Comparison of ENCODE assay signal across 12 cellular contexts in the genomic region with DNA sequence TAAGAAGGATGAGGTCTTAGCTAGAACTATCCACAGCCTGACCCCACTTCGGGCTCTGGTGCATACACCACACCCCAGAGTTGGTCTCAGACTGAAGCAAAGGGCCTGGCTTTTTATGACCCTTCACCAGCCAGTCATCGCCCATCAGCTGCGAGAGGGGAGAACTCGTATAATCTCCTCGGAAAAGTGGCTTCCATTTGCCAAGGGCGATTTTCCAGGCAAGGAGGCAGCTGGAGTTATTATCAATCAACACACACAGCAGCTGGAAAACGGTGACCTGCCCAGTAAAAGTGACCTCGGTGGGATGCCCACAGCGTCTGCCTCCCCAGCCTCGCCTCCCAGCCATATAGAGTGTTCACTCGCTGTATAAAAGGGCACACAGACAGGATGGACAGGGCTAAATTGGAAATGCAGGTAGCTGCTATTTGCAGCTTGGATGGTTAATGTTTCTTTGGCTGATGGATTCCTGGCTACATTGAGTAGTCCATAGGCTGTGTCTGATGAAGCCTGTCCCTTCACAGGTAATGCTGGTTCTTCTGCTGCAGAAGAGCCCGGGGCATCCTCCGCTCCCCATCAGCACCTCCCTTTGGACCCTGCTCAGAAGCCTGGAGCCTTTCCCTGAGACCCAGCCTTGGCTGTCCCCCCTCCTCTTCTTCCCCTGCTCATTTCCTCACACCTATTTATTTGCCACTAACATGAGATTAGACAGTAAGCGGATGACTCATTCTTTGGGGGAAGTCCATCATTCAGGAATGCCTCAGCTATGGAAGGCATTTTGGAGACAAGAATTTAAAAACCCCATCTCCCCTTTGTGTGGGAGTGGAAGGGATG. TPM values are rescaled to one million over a fixed set of nuclear protein-coding genes. Genes with fewer than 3 reads are reported as not detected.
DNase-seq lines count a peak whose midpoint lies in the region; ATAC-seq, FAIRE-seq and TF ChIP-seq lines count a peak whose summit lies in the region.
"Had no signal": no experiment of that assay in that cellular context is flagged by ENCODE, and none has a peak within 500 bp of the region (broad histone marks: within the 10 kb centered on the region; RNA-seq: fewer than 3 reads in every experiment).

No MANE protein-coding gene starts in this region.

- no peaks in the 10 kb centered on the region for H3K9me1 ChIP-seq in endothelial cell of umbilical vein (replicated peaks; ENCODE audit: control insufficient read depth, extremely low read depth, insufficient read depth, low read length)

- no peak overlapping the region for H3K4me2 ChIP-seq in endothelial cell of umbilical vein (ENCODE audit: insufficient read depth, low read length)

- H3K9ac ChIP-seq in endothelial cell of umbilical vein (replicated peaks; ENCODE audit: extremely low read depth, insufficient read depth, low read length) = no peak overlapping the region

- no peaks in the 10 kb centered on the region for H4K20me1 ChIP-seq in endothelial cell of umbilical vein (replicated peaks; ENCODE audit: control insufficient read depth, extremely low read depth, insufficient read depth, low read length)

- dilution Hi-C loops in endothelial cell of umbilical vein (cut with MboI; ENCODE audit: extremely low pct_ligation_motif_present, low sequenced_read_pairs) = no loop called here

- peak; percentile 76 for DNase-seq in Caki2 (ENCODE audit: low read depth)
- DNase-seq in NCI-H146 treated with DMSO at 0.1 percent for 48 hours (lab: John Stamatoyannopoulos, UW; ENCODE audit: unreplicated experiment) = peak; percentile 18
- DNase-seq in endothelial cell of umbilical vein (ENCODE audit: low read depth, low spot score) = peak; percentile 13
- DNase-seq in SIG-M5 treated with dmso at 0.1 percent for 504 hours (lab: John Stamatoyannopoulos, UW; ENCODE audit: unreplicated experiment) = no peak
- DNase-seq in stimulated activated CD4-positive, alpha-beta T cell treated with anti-CD3 and anti-CD28 coated beads, Interleukin-4, amount 100 ng/mL, for 4 hours = no peak
- DNase-seq in NCI-H446 (lab: John Stamatoyannopoulos, UW) = no peak
- DNase-seq: activated B cell treated with CpG ODN at 0.5 μM for 24 hours; activated naive CD4-positive, alpha-beta T cell; DND-41; erythroblast had no signal

- CTCF ChIA-PET in endothelial cell of umbilical vein (lab: Charles Lee) = interaction anchor here (1.6 kb wide), 1 partner anchor 10 kb away, joined by 5 read pairs; no protein-coding TSS in a partner anchor

- no peaks in the 10 kb centered on the region for H3K9me3 ChIP-seq in endothelial cell of umbilical vein (replicated peaks; ENCODE audit: control insufficient read depth, insufficient read depth, low read length)
- no peaks in the 10 kb centered on the region for H3K9me3 ChIP-seq in mesodermal cell (ENCODE audit: control insufficient read depth, low read length)

- ATAC-seq in HG03139 (IDR thresholded peaks at IDR 0.05; ENCODE audit: unreplicated experiment) = no peak

- no peak for TF ChIP-seq CTCF in endothelial cell of umbilical vein (IDR thresholded peaks at IDR 0.05; ENCODE audit: extremely low read depth in 1 of 2, insufficient read depth in 1 of 2, low read depth in 1 of 2, low read length in 2 of 2)

- H3K4me3 ChIP-seq in endothelial cell of umbilical vein (replicated peaks in 1 of 3; ENCODE audit: insufficient read depth in 1 of 3, low read depth in 1 of 3, low read length in 3 of 3) (no peak overlapping the region), mesodermal cell (ENCODE audit: extremely low read depth, insufficient read depth, low read length, poor library complexity, severe bottlenecking) (no peak overlapping the region)

- no peak for TF ChIP-seq POLR2A in endothelial cell of umbilical vein (IDR thresholded peaks at IDR 0.05; ENCODE audit: low read depth, low read length)

- POLR2A ChIA-PET in endothelial cell of umbilical vein (lab: Charles Lee) = no interaction called here

- intact Hi-C loops in endothelial cell of umbilical vein (cut with micrococcal nuclease) = no loop called here

- H3K79me2 ChIP-seq in endothelial cell of umbilical vein (ENCODE audit: control insufficient read depth, insufficient read depth, low read length) = no peaks in the 10 kb centered on the region

- H3K4me1 ChIP-seq in endothelial cell of umbilical vein (ENCODE audit: control insufficient read depth, extremely low read depth, insufficient read depth, low read length) = no peaks in the 10 kb centered on the region
- peaks cover 6% of the 10 kb centered on the region for H3K4me1 ChIP-seq in mesodermal cell (ENCODE audit: control insufficient read depth, insufficient read depth, low read length, poor library complexity, severe bottlenecking)

- H2AFZ ChIP-seq in endothelial cell of umbilical vein (ENCODE audit: low read depth, low read length) = no peak overlapping the region

- H3K27ac ChIP-seq in endothelial cell of umbilical vein (ENCODE audit: insufficient read depth, low read depth, low read length) (no peak overlapping the region), mesodermal cell (ENCODE audit: low read depth, low read length, severe bottlenecking) (peak overlapping the region; percentile 19)

- in situ Hi-C loops in Caki2 (cut with HindIII; ENCODE audit: low pct_unique_long_range_greater_than_20kb, low sequenced_read_pairs) = no loop called here

- BruUV-seq in endothelial cell of umbilical vein (replicated peaks; lab: Mats Ljungman, UMichigan) = no TSS peak

- WGBS in mesodermal cell (ENCODE audit: insufficient coverage in 2 of 2), 2 experiments = 66 to 88% methylated on average over 9 to 12 of the region's 14 CpGs

- FAIRE-seq in endothelial cell of umbilical vein (lab: Jason Lieb, UNC) = no peak

- no peaks in the 10 kb centered on the region for H3K27me3 ChIP-seq in endothelial cell of umbilical vein (ENCODE audit: control insufficient read depth in 2 of 2, insufficient read depth in 2 of 2, low read length in 2 of 2)

- no peaks in the 10 kb centered on the region for H3K36me3 ChIP-seq in endothelial cell of umbilical vein (ENCODE audit: control insufficient read depth in 2 of 2, extremely low read depth in 1 of 2, insufficient read depth in 2 of 2, low read length in 2 of 2)
- no peaks in the 10 kb centered on the region for H3K36me3 ChIP-seq in mesodermal cell (ENCODE audit: control insufficient read depth, insufficient read depth, low read length)

TF ChIP-seq in endothelial cell of umbilical vein, 7 proteins besides CTCF, POLR2A, EP300 and RAD21:
- TF ChIP-seq FOS (IDR thresholded peaks at IDR 0.05; ENCODE audit: borderline replicate concordance, insufficient read depth, low read length) (peak; percentile 46), JUN (IDR thresholded peaks at IDR 0.05; ENCODE audit: borderline replicate concordance, insufficient read depth, insufficient read length, low read depth) (peak; percentile 24), MYC (IDR thresholded peaks at IDR 0.05; ENCODE audit: low read depth, low read length) (no peak)

RNA-seq across cellular contexts. Expression of gene TMEM186, which starts 45.7 kb away (rescaled TPM):
- total RNA-seq in Caki2 (2014; rRNA removed; shearing (Covaris generic); ENCODE audit: low replicate concordance) = 10.2 and 17.8 TPM in 2 replicates
- 8.3 and 9.6 TPM in 2 replicates for total RNA-seq in endothelial cell of umbilical vein
- 6.4 and 8.0 TPM in 2 replicates for polyA plus RNA-seq in endothelial cell of umbilical vein
- polyA plus RNA-seq in endothelial cell of umbilical vein (2011; cell fraction: cytosol; rRNA removed) = 6.9 and 7.8 TPM in 2 replicates
- polyA plus RNA-seq in endothelial cell of umbilical vein (2011; cell fraction: nucleus; rRNA removed) = 3.5 and 4.6 TPM in 2 replicates
- 10.1 and 11.9 TPM in 2 replicates for polyA plus RNA-seq in endothelial cell of umbilical vein (2012)
- polyA minus RNA-seq in endothelial cell of umbilical vein = 6.3 and 10.4 TPM in 2 replicates
- polyA minus RNA-seq in endothelial cell of umbilical vein (2011; cell fraction: cytosol; rRNA and poly(A)+ RNA removed) = 2.3 TPM
- 1.2 and 2.1 TPM in 2 replicates for polyA minus RNA-seq in endothelial cell of umbilical vein (2011; cell fraction: nucleus; rRNA and poly(A)+ RNA removed)
- 6.1 TPM for polyA plus RNA-seq in mesodermal cell (2013, experiment 1 of 2)
- 6.0 TPM for polyA plus RNA-seq in mesodermal cell (2013, experiment 2 of 2)

RNA-seq across cellular contexts. Expression of gene PMM2, which starts 45.9 kb away (rescaled TPM):
- total RNA-seq in Caki2 (2014; rRNA removed; shearing (Covaris generic); ENCODE audit: low replicate concordance) = 56.1 and 85.8 TPM in 2 replicates
- 61.3 and 62.8 TPM in 2 replicates for total RNA-seq in endothelial cell of umbilical vein
- 27.5 and 29.0 TPM in 2 replicates for polyA plus RNA-seq in endothelial cell of umbilical vein
- polyA plus RNA-seq in endothelial cell of umbilical vein (2011; cell fraction: cytosol; rRNA removed) = 35.6 and 36.0 TPM in 2 replicates
- polyA plus RNA-seq in endothelial cell of umbilical vein (2011; cell fraction: nucleus; rRNA removed) = 32.1 and 43.9 TPM in 2 replicates
- 47.6 and 49.5 TPM in 2 replicates for polyA plus RNA-seq in endothelial cell of umbilical vein (2012)
- polyA minus RNA-seq in endothelial cell of umbilical vein = 21.8 and 22.6 TPM in 2 replicates
- 14.1 TPM for polyA minus RNA-seq in endothelial cell of umbilical vein (2011; cell fraction: cytosol; rRNA and poly(A)+ RNA removed)
- polyA minus RNA-seq in endothelial cell of umbilical vein (2011; cell fraction: nucleus; rRNA and poly(A)+ RNA removed) = 32.0 and 44.8 TPM in 2 replicates
- polyA plus RNA-seq in mesodermal cell (2013, experiment 1 of 2) = 25.3 TPM
- 21.6 TPM for polyA plus RNA-seq in mesodermal cell (2013, experiment 2 of 2)

Comparison
In these comparisons a context has a peak if more than half of its experiments do, and no peak if none do; other contexts are left out.
1. DNase-seq: peak in Caki2 (single experiment), NCI-H146 treated with DMSO at 0.1 percent for 48 hours (single experiment) and endothelial cell of umbilical vein (single experiment); none in SIG-M5 treated with dmso at 0.1 percent for 504 hours (single experiment), stimulated activated CD4-positive, alpha-beta T cell treated with anti-CD3 and anti-CD28 coated beads, Interleukin-4, amount 100 ng/mL, for 4 hours (0 of 2) and NCI-H446 (0 of 2).